Comparison of ENCODE assay signal across 26 cellular contexts in the genomic region with DNA sequence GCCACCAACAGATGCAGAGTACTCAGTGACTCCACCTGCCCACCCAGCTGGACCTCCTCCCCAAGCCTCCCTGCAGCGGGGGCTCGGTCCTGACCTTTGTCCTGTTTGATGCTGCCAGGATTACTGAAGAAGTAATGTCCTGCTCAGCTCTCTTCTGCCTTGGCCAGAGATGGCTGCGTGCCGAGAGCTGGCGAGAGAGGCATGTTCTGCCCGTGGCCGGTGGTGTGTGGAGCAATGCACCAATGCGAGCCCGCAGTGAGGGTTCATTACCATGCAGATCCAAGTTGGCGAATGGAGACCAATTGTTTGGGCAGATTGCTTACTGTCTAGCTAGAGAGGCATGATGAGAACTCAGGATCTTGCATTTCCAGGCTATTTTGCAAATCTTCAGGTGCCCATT.
"Had no signal": no experiment of that assay in that cellular context is flagged by ENCODE, and none has a peak within 500 bp of the region (broad histone marks: within the 10 kb centered on the region; RNA-seq: fewer than 3 reads in every experiment).

No MANE protein-coding gene starts in this region.

- H3K4me3 Mint-ChIP-seq: immature natural killer cell; mesothelial cell of epicardium; natural killer cell; nephron progenitor cell; neural progenitor cell; stimulated activated memory B cell treated with anti-CD40 and anti-IgM and Interleukin-4, amounts not matched to agents 10 μg/mL and 1 μg/mL and 100 μg/mL, for 72 hours; stimulated activated naive CD8-positive, alpha-beta T cell treated with anti-CD3 and anti-CD28 coated beads, Interleukin-15, amount 100 ng/mL, for 72 hours; type B pancreatic cell had no signal

- H3K36me3 ChIP-seq: left ventricle myocardium inferior, neural progenitor cell, ovary, right atrium auricular region, right lobe of liver, tibial nerve, uterus had no signal

- ATAC-seq: natural killer cell; right lobe of liver; stimulated activated memory B cell treated with anti-CD40 and anti-IgM and Interleukin-4, amounts not matched to agents 10 μg/mL and 1 μg/mL and 100 μg/mL, for 72 hours; stimulated activated naive CD8-positive, alpha-beta T cell treated with anti-CD3 and anti-CD28 coated beads, Interleukin-15, amount 100 ng/mL, for 72 hours had no signal

- H3K36me3 Mint-ChIP-seq: immature natural killer cell; mesothelial cell of epicardium; naive B cell; natural killer cell; neural progenitor cell; stimulated activated memory B cell treated with anti-CD40 and anti-IgM and Interleukin-4, amounts not matched to agents 10 μg/mL and 1 μg/mL and 100 μg/mL, for 72 hours; type B pancreatic cell had no signal

- H3K27ac Mint-ChIP-seq: immature natural killer cell; mesothelial cell of epicardium; naive B cell; natural killer cell; nephron progenitor cell; neural progenitor cell; progenitor cell of endocrine pancreas; stimulated activated memory B cell treated with anti-CD40 and anti-IgM and Interleukin-4, amounts not matched to agents 10 μg/mL and 1 μg/mL and 100 μg/mL, for 72 hours; stimulated activated naive CD8-positive, alpha-beta T cell treated with anti-CD3 and anti-CD28 coated beads, Interleukin-15, amount 100 ng/mL, for 72 hours; type B pancreatic cell had no signal

- DNase-seq: hypothalamus; immature natural killer cell; left ventricle myocardium inferior; mesendoderm; naive B cell; natural killer cell; nephron progenitor cell; ovary; right lobe of liver; stimulated activated CD4-positive, alpha-beta T cell treated with anti-CD3 and anti-CD28 coated beads, Interleukin-1b, Interleukin-23, amount 100 ng/mL, for 48 hours; stimulated activated CD4-positive, alpha-beta T cell treated with anti-CD3 and anti-CD28 coated beads, Interleukin-2, amount 100 ng/mL, for 48 hours; stimulated activated CD4-positive, alpha-beta T cell treated with anti-CD3 and anti-CD28 coated beads, Interleukin-4, amount 100 ng/mL, for 4 hours; stimulated activated CD8-positive, alpha-beta memory T cell treated with anti-CD3 and anti-CD28 coated beads, Interleukin-4, amount 100 ng/mL, for 48 hours; stimulated activated naive CD4-positive, alpha-beta T cell treated with Interleukin-2 at 50 U/mL for 16 hours; stimulated activated naive CD8-positive, alpha-beta T cell treated with anti-CD3 and anti-CD28 coated beads, Interleukin-15, amount 100 ng/mL, for 72 hours; uterus had no signal

- H3K9ac ChIP-seq: neural progenitor cell had no signal

- H3K4me1 ChIP-seq: left ventricle myocardium inferior, neural progenitor cell, right atrium auricular region, right lobe of liver, tibial nerve, uterus had no signal

- FAIRE-seq: islet of Langerhans had no signal

- H3K9me3 ChIP-seq: left ventricle myocardium inferior, ovary, right atrium auricular region, right lobe of liver, tibial nerve, uterus had no signal

- H3K4me3 ChIP-seq: left ventricle myocardium inferior, lung, neural progenitor cell, ovary, right atrium auricular region, right lobe of liver, smooth muscle cell, tibial nerve, uterus had no signal

- H3K9me3 Mint-ChIP-seq: mesothelial cell of epicardium; naive B cell; natural killer cell; nephron progenitor cell; neural progenitor cell; stimulated activated memory B cell treated with anti-CD40 and anti-IgM and Interleukin-4, amounts not matched to agents 10 μg/mL and 1 μg/mL and 100 μg/mL, for 72 hours; stimulated activated naive CD8-positive, alpha-beta T cell treated with anti-CD3 and anti-CD28 coated beads, Interleukin-15, amount 100 ng/mL, for 72 hours; type B pancreatic cell had no signal

- H3K4me1 Mint-ChIP-seq: immature natural killer cell; mesothelial cell of epicardium; natural killer cell; nephron progenitor cell; neural progenitor cell; stimulated activated memory B cell treated with anti-CD40 and anti-IgM and Interleukin-4, amounts not matched to agents 10 μg/mL and 1 μg/mL and 100 μg/mL, for 72 hours; stimulated activated naive CD8-positive, alpha-beta T cell treated with anti-CD3 and anti-CD28 coated beads, Interleukin-15, amount 100 ng/mL, for 72 hours had no signal

- H3K27me3 ChIP-seq: ovary, right atrium auricular region, right lobe of liver, uterus had no signal

- H3K27ac ChIP-seq: left ventricle myocardium inferior, neural progenitor cell, ovary, right atrium auricular region, right lobe of liver, tibial nerve, uterus had no signal
